Comparison of ENCODE assay signal across 8 cellular contexts in the genomic region with DNA sequence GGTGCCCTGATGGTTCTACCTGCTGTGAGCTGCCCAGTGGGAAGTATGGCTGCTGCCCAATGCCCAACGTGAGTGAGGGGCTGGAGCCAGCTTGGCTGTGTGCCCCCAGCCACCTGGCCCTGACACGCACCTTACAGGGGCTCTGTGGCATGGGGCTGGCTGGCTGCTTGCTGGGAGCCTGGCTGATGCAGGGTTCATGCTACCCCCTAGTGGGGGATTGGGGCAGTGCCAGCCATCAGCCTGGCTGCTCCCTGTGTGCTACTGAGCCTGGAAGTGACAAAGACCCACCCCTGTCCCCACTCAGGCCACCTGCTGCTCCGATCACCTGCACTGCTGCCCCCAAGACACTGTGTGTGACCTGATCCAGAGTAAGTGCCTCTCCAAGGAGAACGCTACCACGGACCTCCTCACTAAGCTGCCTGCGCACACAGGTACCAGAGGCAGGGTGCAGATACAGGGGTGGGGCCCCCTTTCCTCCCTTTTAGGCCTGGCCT. TPM values are rescaled to one million over a fixed set of nuclear protein-coding genes. Genes with fewer than 3 reads are reported as not detected.
DNase-seq lines count a peak whose midpoint lies in the region; ATAC-seq and TF ChIP-seq lines count a peak whose summit lies in the region.

No MANE protein-coding gene starts in this region.

- H3K27me3 Mint-ChIP-seq in activated CD8-positive, alpha-beta memory T cell treated with anti-CD3 and anti-CD28 coated beads, Interleukin-2, amount 10 ng/mL, durations not matched to agents 7 days and 5 days: peaks cover 12% of the 10 kb centered on the region
- no peaks in the 10 kb centered on the region for H3K27me3 Mint-ChIP-seq in naive thymus-derived CD8-positive, alpha-beta T cell

- no peaks in the 10 kb centered on the region for H3K9me3 Mint-ChIP-seq in activated CD8-positive, alpha-beta memory T cell treated with anti-CD3 and anti-CD28 coated beads, Interleukin-2, amount 10 ng/mL, durations not matched to agents 7 days and 5 days (ENCODE audit: low read depth)
- H3K9me3 Mint-ChIP-seq in naive thymus-derived CD8-positive, alpha-beta T cell: no peaks in the 10 kb centered on the region

- no peak overlapping the region for H3K4me3 ChIP-seq in epithelial cell of esophagus (ENCODE audit: low read length)

- H3K36me3 Mint-ChIP-seq in activated CD8-positive, alpha-beta memory T cell treated with anti-CD3 and anti-CD28 coated beads, Interleukin-2, amount 10 ng/mL, durations not matched to agents 7 days and 5 days: peaks cover 5% of the 10 kb centered on the region
- H3K36me3 Mint-ChIP-seq in naive thymus-derived CD8-positive, alpha-beta T cell: peaks cover 0 to 3% (median 0%) of the 10 kb centered on the region in 3 donors

- peak; percentile 79 for ATAC-seq in activated CD8-positive, alpha-beta memory T cell treated with anti-CD3 and anti-CD28 coated beads, Interleukin-2, amount 10 ng/mL, durations not matched to agents 7 days and 5 days
- ATAC-seq in naive thymus-derived CD8-positive, alpha-beta T cell: peak; percentile 56 to 77
- ATAC-seq in stimulated activated naive CD8-positive, alpha-beta T cell treated with anti-CD3 and anti-CD28 coated beads, Interleukin-15, Interleukin-2, amounts not matched to agents 100 U/mL and 50 U/mL, for 24 hours: peak; percentile 70
- no peak for ATAC-seq in HG03520 (IDR thresholded peaks at IDR 0.05; ENCODE audit: unreplicated experiment)

- no peak overlapping the region for H3K27ac ChIP-seq in 22Rv1

- H3K4me3 Mint-ChIP-seq in activated CD8-positive, alpha-beta memory T cell treated with anti-CD3 and anti-CD28 coated beads, Interleukin-2, amount 10 ng/mL, durations not matched to agents 7 days and 5 days: no peak overlapping the region
- peak overlapping the region in 2 of 10 donors; percentile 20 to 50 for H3K4me3 Mint-ChIP-seq in naive thymus-derived CD8-positive, alpha-beta T cell

- POLR2A ChIA-PET in naive thymus-derived CD8-positive, alpha-beta T cell (lab: Charles Lee): interaction anchor here (0.6 to 5.5 kb wide), 5 partner anchors 106 to 141 kb away, joined by 4 to 35 read pairs (median 5); a partner anchor contains a TSS

- CTCF ChIA-PET in activated CD8-positive, alpha-beta memory T cell treated with anti-CD3 and anti-CD28 coated beads, Interleukin-2, amount 10 ng/mL, durations not matched to agents 7 days and 5 days (lab: Charles Lee): interaction anchor here (0.6 to 6.2 kb wide), 19 partner anchors 9 to 404 kb away, joined by 3 to 64 read pairs (median 4); a partner anchor contains a TSS

- DNase-seq in NCI-H774 (lab: John Stamatoyannopoulos, UW) (peak; percentile 22), epithelial cell of esophagus (ENCODE audit: low read depth) (peak; percentile 70)
- DNase-seq in activated CD8-positive, alpha-beta memory T cell treated with anti-CD3 and anti-CD28 coated beads, Interleukin-2, amount 10 ng/mL, durations not matched to agents 7 days and 5 days: peak; percentile 81
- peak; percentile 59 to 82 (median 69) for DNase-seq in naive thymus-derived CD8-positive, alpha-beta T cell
- peak; percentile 83 for DNase-seq in stimulated activated naive CD8-positive, alpha-beta T cell treated with anti-CD3 and anti-CD28 coated beads, Interleukin-15, Interleukin-2, amounts not matched to agents 100 U/mL and 50 U/mL, for 24 hours

- peaks cover 25% of the 10 kb centered on the region for H3K4me1 Mint-ChIP-seq in activated CD8-positive, alpha-beta memory T cell treated with anti-CD3 and anti-CD28 coated beads, Interleukin-2, amount 10 ng/mL, durations not matched to agents 7 days and 5 days
- peaks cover 8 to 32% (median 19%) of the 10 kb centered on the region in 4 donors for H3K4me1 Mint-ChIP-seq in naive thymus-derived CD8-positive, alpha-beta T cell

- H3K27ac Mint-ChIP-seq in activated CD8-positive, alpha-beta memory T cell treated with anti-CD3 and anti-CD28 coated beads, Interleukin-2, amount 10 ng/mL, durations not matched to agents 7 days and 5 days: no peak overlapping the region
- peak overlapping the region in 2 of 10 donors; percentile 43 to 59 for H3K27ac Mint-ChIP-seq in naive thymus-derived CD8-positive, alpha-beta T cell

- peak; percentile 85 for TF ChIP-seq CTCF in 22Rv1 (IDR thresholded peaks at IDR 0.05)
- peak; percentile 98 for TF ChIP-seq CTCF in GM12872 (IDR thresholded peaks at IDR 0.05; ENCODE audit: insufficient read depth, low read depth, low read length)
- TF ChIP-seq CTCF in epithelial cell of esophagus (IDR thresholded peaks at IDR 0.05; ENCODE audit: insufficient read depth, low read depth, low read length, missing control alignments): peak; percentile 82

RNA-seq across cellular contexts. Expression of a gene that starts 5.7 kb away (rescaled TPM):
- 10 to 100 TPM; 56.5 to 69.2 TPM for total RNA-seq in activated CD8-positive, alpha-beta memory T cell treated with anti-CD3 and anti-CD28 coated beads, Interleukin-2, amount 10 ng/mL, durations not matched to agents 7 days and 5 days
- 10 to 100 TPM; 27.5 to 33.5 TPM for total RNA-seq in naive thymus-derived CD8-positive, alpha-beta T cell
- polyA plus RNA-seq in naive thymus-derived CD8-positive, alpha-beta T cell: 10 to 100 TPM; 24.8 to 43.7 (median 41.6) TPM

RNA-seq across cellular contexts. Expression of a gene that starts 12.9 kb away (rescaled TPM):
- under 1 TPM in 1 of 2 experiments, not detected in 1; 0.26 TPM for total RNA-seq in activated CD8-positive, alpha-beta memory T cell treated with anti-CD3 and anti-CD28 coated beads, Interleukin-2, amount 10 ng/mL, durations not matched to agents 7 days and 5 days
- 1 to 10 TPM; 1.3 to 1.5 TPM for total RNA-seq in naive thymus-derived CD8-positive, alpha-beta T cell
- polyA plus RNA-seq in naive thymus-derived CD8-positive, alpha-beta T cell: under 1 TPM; 0.08 to 0.33 (median 0.10) TPM

RNA-seq across cellular contexts. Expression of a gene that starts 26.2 kb away (rescaled TPM):
- 100 to 1,000 TPM; 103 to 133 TPM for total RNA-seq in activated CD8-positive, alpha-beta memory T cell treated with anti-CD3 and anti-CD28 coated beads, Interleukin-2, amount 10 ng/mL, durations not matched to agents 7 days and 5 days
- 10 to 100 TPM; 94.9 to 98.8 TPM for total RNA-seq in naive thymus-derived CD8-positive, alpha-beta T cell
- polyA plus RNA-seq in naive thymus-derived CD8-positive, alpha-beta T cell: 100 to 1,000 TPM; 133 to 176 (median 162) TPM

RNA-seq across cellular contexts. Expression of a gene that starts 38.7 kb away (rescaled TPM):
- total RNA-seq in activated CD8-positive, alpha-beta memory T cell treated with anti-CD3 and anti-CD28 coated beads, Interleukin-2, amount 10 ng/mL, durations not matched to agents 7 days and 5 days: under 1 TPM; 0.09 to 0.44 TPM
- total RNA-seq in naive thymus-derived CD8-positive, alpha-beta T cell: 1 to 10 TPM in 1 of 2 experiments, under 1 TPM in 1; 0.86 to 1.6 TPM
- polyA plus RNA-seq in naive thymus-derived CD8-positive, alpha-beta T cell: not detected

RNA-seq across cellular contexts. Expression of a gene that starts 42.4 kb away (rescaled TPM):
- total RNA-seq in activated CD8-positive, alpha-beta memory T cell treated with anti-CD3 and anti-CD28 coated beads, Interleukin-2, amount 10 ng/mL, durations not matched to agents 7 days and 5 days: under 1 TPM in 1 of 2 experiments, not detected in 1; 0.18 TPM
- not detected for total RNA-seq in naive thymus-derived CD8-positive, alpha-beta T cell
- polyA plus RNA-seq in naive thymus-derived CD8-positive, alpha-beta T cell: not detected

Comparison
In these comparisons a context has a peak if more than half of its experiments do, and no peak if none do; other contexts are left out.
1. DNase-seq: peak in every context shown above with its lines; median percentile 83 in stimulated activated naive CD8-positive, alpha-beta T cell treated with anti-CD3 and anti-CD28 coated beads, Interleukin-15, Interleukin-2, amounts not matched to agents 100 U/mL and 50 U/mL, for 24 hours; 81 in activated CD8-positive, alpha-beta memory T cell treated with anti-CD3 and anti-CD28 coated beads, Interleukin-2, amount 10 ng/mL, durations not matched to agents 7 days and 5 days; 70 in epithelial cell of esophagus; 69 in naive thymus-derived CD8-positive, alpha-beta T cell; 22 in NCI-H774.